In the genomic region with DNA sequence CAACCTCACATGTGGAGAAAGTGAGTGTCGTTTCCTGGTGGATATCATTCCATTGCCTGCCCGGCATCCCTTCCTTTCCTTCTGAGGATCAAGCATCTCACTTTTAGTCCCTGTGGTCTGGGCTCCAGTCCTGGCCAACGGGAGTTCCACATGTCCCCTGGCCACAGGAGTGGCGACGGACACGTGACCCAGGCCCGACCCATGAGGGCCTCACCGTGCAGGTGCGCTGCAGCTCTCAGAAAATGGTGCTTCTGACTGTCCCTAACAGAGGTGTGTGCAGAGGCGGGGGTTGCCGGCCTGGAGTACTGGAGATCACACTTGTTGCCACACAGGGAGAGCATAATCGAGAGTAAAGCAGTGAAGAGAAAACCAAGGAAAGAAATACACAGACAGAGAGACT, we compare ENCODE assay signal across 7 cellular contexts.
"Had no signal": no experiment of that assay in that cellular context is flagged by ENCODE, and none has a peak within 500 bp of the region (broad histone marks: within the 10 kb centered on the region; RNA-seq: fewer than 3 reads in every experiment).

No MANE protein-coding gene starts in this region.

- H3K27me3 Mint-ChIP-seq: IgD-negative memory B cell had no signal

- H3K36me3 Mint-ChIP-seq: IgD-negative memory B cell had no signal

- DNase-seq: GOT3, H9, HCEC 1CT, Karpas-422, KG1 had no signal

- H3K27ac Mint-ChIP-seq: H9 had no signal

- H3K4me3 Mint-ChIP-seq: H9 had no signal

- H3K4me1 Mint-ChIP-seq: H9, IgD-negative memory B cell had no signal

- FAIRE-seq: HTR-8/SVneo had no signal
